Comparison of ENCODE assay signal across 9 cellular contexts in genomic region chr7:102933763-102934162, GRCh38. TPM values are rescaled to one million over a fixed set of nuclear protein-coding genes. Genes with fewer than 3 reads are reported as not detected.
A peak's percentile ranks its signal among the peaks of the same experiment; 100 is the strongest.
DNase-seq lines count a peak whose midpoint lies in the region; ATAC-seq and TF ChIP-seq lines count a peak whose summit lies in the region.
"Had no signal": no experiment of that assay in that cellular context is flagged by ENCODE, and none has a peak within 500 bp of the region (broad histone marks: within the 10 kb centered on the region; RNA-seq: fewer than 3 reads in every experiment).

No MANE protein-coding gene starts in this region.

- peak overlapping the region; percentile 40 for H3K9ac ChIP-seq in mesendoderm (ENCODE audit: low read length)

- no peaks in the 10 kb centered on the region for H3K9me3 ChIP-seq in thyroid gland
- H3K9me3 ChIP-seq: psoas muscle had no signal

- intact Hi-C loops in thyroid gland (cut with DNase I): no loop called here

- H2BK120ac ChIP-seq in mesendoderm (ENCODE audit: low read depth, low read length): peak overlapping the region; percentile 56

- no peaks in the 10 kb centered on the region for H3K79me2 ChIP-seq in mesendoderm (ENCODE audit: control insufficient read depth, insufficient read depth, low read length)

- H3K18ac ChIP-seq in mesendoderm (ENCODE audit: low read length): peak overlapping the region; percentile 71

- peak overlapping the region; percentile 73 for H3K4ac ChIP-seq in mesendoderm (ENCODE audit: low read depth, low read length)

- no peak overlapping the region for H2AK5ac ChIP-seq in mesendoderm (ENCODE audit: low read length)

- no CpG with 5 or more reads among the region's 15 CpGs for WGBS in mesendoderm (ENCODE audit: extremely low coverage, insufficient coverage, low lambda C conversion rate)
- WGBS in thyroid gland, 2 donors: 84% methylated on average over 15 of the region's 15 CpGs

- H3K4me3 ChIP-seq in mesendoderm (ENCODE audit: low read length) (no peak overlapping the region), thyroid gland (replicated peaks in 1 of 3) (no peak overlapping the region)
- H3K4me3 ChIP-seq: psoas muscle had no signal

- H4K5ac ChIP-seq in mesendoderm (ENCODE audit: low read length): no peak overlapping the region

- H3K23ac ChIP-seq in mesendoderm (ENCODE audit: low read length): no peak overlapping the region

- peak overlapping the region; percentile 57 for H2BK5ac ChIP-seq in mesendoderm (ENCODE audit: low read length)

- no peak overlapping the region for H4K8ac ChIP-seq in mesendoderm (ENCODE audit: low read depth, low read length)

- DNase-seq in NCI-H146 treated with DMSO at 0.1 percent for 48 hours (lab: John Stamatoyannopoulos, UW; ENCODE audit: unreplicated experiment) (peak; percentile 11), mesendoderm (peak; percentile 82), thyroid gland (peak; percentile 7 to 15)
- DNase-seq in stimulated activated naive CD4-positive, alpha-beta T cell treated with Interleukin-2 at 50 U/mL for 16 hours (lab: John Stamatoyannopoulos, UW): no peak
- DNase-seq in stimulated activated CD4-positive, alpha-beta T cell treated with anti-CD3 and anti-CD28 coated beads, Interleukin-1b, Interleukin-23, amount 100 ng/mL, for 48 hours: no peak

- no peak for TF ChIP-seq CTCF in thyroid gland (IDR thresholded peaks at IDR 0.05)

- H3K36me3 ChIP-seq in mesendoderm (ENCODE audit: control insufficient read depth, insufficient read depth, low read length) (no peaks in the 10 kb centered on the region), thyroid gland (no peaks in the 10 kb centered on the region)

- H3K79me1 ChIP-seq in mesendoderm (ENCODE audit: low read length): no peaks in the 10 kb centered on the region

- H3K27me3 ChIP-seq in mesendoderm (ENCODE audit: insufficient read depth, low read length, poor library complexity) (no peaks in the 10 kb centered on the region), thyroid gland (no peaks in the 10 kb centered on the region)

- ATAC-seq in esophagus mucosa (peak; percentile 95), GM19324 (IDR thresholded peaks at IDR 0.05; ENCODE audit: low FRiP score, unreplicated experiment) (no peak), HG03442 (IDR thresholded peaks at IDR 0.05; ENCODE audit: unreplicated experiment) (no peak)

- peak overlapping the region; percentile 9 for H3K4me2 ChIP-seq in mesendoderm (ENCODE audit: low read length)

- H3K4me1 ChIP-seq in mesendoderm (ENCODE audit: control insufficient read depth, low read depth, low read length) (peaks cover 12% of the 10 kb centered on the region), thyroid gland (no peaks in the 10 kb centered on the region)
- H3K4me1 ChIP-seq: psoas muscle had no signal

- H2BK15ac ChIP-seq in mesendoderm (replicated peaks; ENCODE audit: low read depth): no peak overlapping the region

- TF ChIP-seq POLR2A in thyroid gland (IDR thresholded peaks at IDR 0.05): no peak

- H3K27ac ChIP-seq in mesendoderm (ENCODE audit: low read depth, low read length) (peak overlapping the region; percentile 76), thyroid gland (peak overlapping the region in 1 of 3 donors; percentile 12)
- H3K27ac ChIP-seq: psoas muscle had no signal

- H3K56ac ChIP-seq in mesendoderm (ENCODE audit: low read length): peak overlapping the region; percentile 78

RNA-seq across cellular contexts. Expression of gene LRRC17, which starts 21.0 kb away (rescaled TPM):
- total RNA-seq in esophagus mucosa: 0.32 TPM
- polyA plus RNA-seq in mesendoderm (2013, experiment 1 of 2): 5.3 TPM
- 6.0 TPM for polyA plus RNA-seq in mesendoderm (2013, experiment 2 of 2)
- total RNA-seq in thyroid gland: 1 to 10 TPM; 3.0 to 4.1 (median 3.2) TPM

Comparison
In these comparisons a context has a peak if more than half of its experiments do, and no peak if none do; other contexts are left out.
1. DNase-seq: peak in NCI-H146 treated with DMSO at 0.1 percent for 48 hours (single experiment), mesendoderm (single experiment) and thyroid gland (2 of 2); none in stimulated activated naive CD4-positive, alpha-beta T cell treated with Interleukin-2 at 50 U/mL for 16 hours (single experiment) and stimulated activated CD4-positive, alpha-beta T cell treated with anti-CD3 and anti-CD28 coated beads, Interleukin-1b, Interleukin-23, amount 100 ng/mL, for 48 hours (single experiment).